In genomic region chr12:122003646-122004611, GRCh38 we compare ENCODE assay signal across 10 cellular contexts. TPM values are rescaled to one million over a fixed set of nuclear protein-coding genes. Genes with fewer than 3 reads are reported as not detected.
DNase-seq lines count a peak whose midpoint lies in the region; ATAC-seq, FAIRE-seq and TF ChIP-seq lines count a peak whose summit lies in the region.
"Had no signal": no experiment of that assay in that cellular context is flagged by ENCODE, and none has a peak within 500 bp of the region (broad histone marks: within the 10 kb centered on the region; RNA-seq: fewer than 3 reads in every experiment).

No MANE protein-coding gene starts in this region.

- RAD21 ChIA-PET in GM12878 (lab: Charles Lee; ENCODE audit: unreplicated experiment), result interaction anchor here (1.2 kb wide), 1 partner anchor 12 kb away, joined by 3 read pairs; no protein-coding TSS in a partner anchor

- H3K4me3 Mint-ChIP-seq in naive thymus-derived CD4-positive, alpha-beta T cell, result peak overlapping the region in 6 of 10 donors; percentile 13 to 75 (median 51)

- H3K9me3 Mint-ChIP-seq in naive thymus-derived CD4-positive, alpha-beta T cell, result peaks cover 0 to 7% (median 2%) of the 10 kb centered on the region in 11 donors

- ATAC-seq in HG02885 (IDR thresholded peaks at IDR 0.05; ENCODE audit: poor library complexity, unreplicated experiment), result peak; percentile 60
- peak; percentile 80 for ATAC-seq in GM12878
- ATAC-seq in naive thymus-derived CD4-positive, alpha-beta T cell, result peak; percentile 63
- no peak for ATAC-seq in left lobe of liver

- H2AFZ ChIP-seq in GM12878 (ENCODE audit: control insufficient read depth, low read depth, low read length), result no peak overlapping the region

- peaks cover 0 to 4% (median 3%) of the 10 kb centered on the region in 5 donors for H3K36me3 Mint-ChIP-seq in naive thymus-derived CD4-positive, alpha-beta T cell

- DNase-seq in EH (ENCODE audit: low read depth) (peak; percentile 76), GM12878 (ENCODE audit: low read depth, low spot score) (no peak), left lobe of liver (ENCODE audit: low spot score) (no peak), NCI-H187 treated with DMSO at 0.1 percent for 48 hours (lab: John Stamatoyannopoulos, UW) (no peak)
- DNase-seq in naive thymus-derived CD4-positive, alpha-beta T cell, result no peak
- DNase-seq in activated effector memory CD4-positive, alpha-beta T cell treated with Interleukin-2 at 50 U/mL for 16 hours, result no peak
- DNase-seq in activated T-cell treated with anti-CD3 and anti-CD28 coated beads, Interleukin-2, amount 50 U/mL, for 48 hours, result no peak
- DNase-seq: DMS153 had no signal

- FAIRE-seq in GM12878 (lab: Jason Lieb, UNC), result no peak

- in situ Hi-C loops in GM12878 (cut with MboI), result no loop called here

- H3K27me3 Mint-ChIP-seq in naive thymus-derived CD4-positive, alpha-beta T cell, result peaks cover 0 to 31% (median 8%) of the 10 kb centered on the region in 5 donors

- SMC1A ChIA-PET in GM12878 (lab: Charles Lee; ENCODE audit: uncharacterized antibody, unreplicated experiment), result interaction anchor here (0.9 to 4.3 kb wide), 5 partner anchors 12 to 57 kb away, joined by 3 to 20 read pairs (median 4); no protein-coding TSS in a partner anchor

- intact Hi-C loops in GM12878 (cut with micrococcal nuclease; ENCODE audit: unreplicated experiment), result no loop called here
- intact Hi-C loops in naive thymus-derived CD4-positive, alpha-beta T cell (cut with micrococcal nuclease), result no loop called here

- no peaks in the 10 kb centered on the region for H3K79me2 ChIP-seq in GM12878 (ENCODE audit: control insufficient read depth, insufficient read depth, low read length)

- H3K4me3 ChIP-seq in GM12878, result no peak overlapping the region
- H3K4me3 ChIP-seq in naive thymus-derived CD4-positive, alpha-beta T cell (ENCODE audit: low read length), result no peak overlapping the region

- CTCF ChIA-PET in GM12878 (lab: Yijun Ruan, JAX), result interaction anchor here (0.5 kb wide), 1 partner anchor 154 kb away, joined by 3 read pairs; no protein-coding TSS in a partner anchor
- CTCF ChIA-PET in naive thymus-derived CD4-positive, alpha-beta T cell (lab: Charles Lee), result interaction anchor here (0.7 kb wide), 1 partner anchor 509 kb away, joined by 3 read pairs; no protein-coding TSS in a partner anchor

- no peak overlapping the region for H3K9ac ChIP-seq in GM12878 (ENCODE audit: control insufficient read depth, insufficient read depth, low read length)

- H3K4me1 Mint-ChIP-seq in naive thymus-derived CD4-positive, alpha-beta T cell, result peaks cover 10 to 38% (median 15%) of the 10 kb centered on the region in 7 donors

- peak overlapping the region in 2 of 9 donors; percentile 54 to 86 for H3K27ac Mint-ChIP-seq in naive thymus-derived CD4-positive, alpha-beta T cell

- H3K4me1 ChIP-seq in GM12878 (ENCODE audit: control insufficient read depth, insufficient read depth, low read length), result peaks cover 33% of the 10 kb centered on the region
- peaks cover 21 to 28% of the 10 kb centered on the region in 2 donors for H3K4me1 ChIP-seq in naive thymus-derived CD4-positive, alpha-beta T cell (ENCODE audit: control insufficient read depth in 2 of 2, insufficient read depth in 2 of 2, low read length in 2 of 2)

- H3K9me3 ChIP-seq in GM12878 (replicated peaks; ENCODE audit: control insufficient read depth, insufficient read depth, low read length), result no peaks in the 10 kb centered on the region; the same call in 2 of the 3 replicates
- no peaks in the 10 kb centered on the region for H3K9me3 ChIP-seq in naive thymus-derived CD4-positive, alpha-beta T cell (ENCODE audit: control insufficient read depth in 2 of 3, low read length in 3 of 3)

- TF ChIP-seq CTCF in GM12878 (IDR thresholded peaks at IDR 0.05 in 2 of 3, conservative IDR thresholded peaks at IDR 0.05 in 1 of 3; ENCODE audit: control insufficient read depth in 2 of 3, extremely low read depth in 1 of 3, insufficient read depth in 1 of 3, low read depth in 3 of 3, low read length in 3 of 3), result no peak

- peaks cover 0 to 5% of the 10 kb centered on the region in 2 experiments; a peak in 2 of 4 replicates for H3K27me3 ChIP-seq in GM12878 (replicated peaks in 1 of 2; ENCODE audit: control insufficient read depth in 2 of 2, insufficient read depth in 2 of 2, low read length in 1 of 2)
- H3K27me3 ChIP-seq in naive thymus-derived CD4-positive, alpha-beta T cell (ENCODE audit: control insufficient read depth in 2 of 2, insufficient read depth in 2 of 2, low read length in 2 of 2), result no peaks in the 10 kb centered on the region

- no peak for TF ChIP-seq EP300 in GM12878 (IDR thresholded peaks at IDR 0.05; ENCODE audit: borderline replicate concordance in 1 of 2, control insufficient read depth in 1 of 2, low read depth in 2 of 2, low read length in 2 of 2)

- WGBS in GM12878 (ENCODE audit: insufficient coverage, insufficient replicate concordance, low lambda C conversion rate, missing lambda C conversion rate), result 46% methylated on average over 28 of the region's 28 CpGs

- H3K27ac ChIP-seq in GM12878 (ENCODE audit: control insufficient read depth, insufficient read depth), result no peak overlapping the region
- peak overlapping the region; percentile 40 for H3K27ac ChIP-seq in naive thymus-derived CD4-positive, alpha-beta T cell (ENCODE audit: low read depth, low read length)
- H3K27ac ChIP-seq: epithelial cell of prostate had no signal

- TF ChIP-seq RAD21 in GM12878 (IDR thresholded peaks at IDR 0.05; ENCODE audit: insufficient read depth, low read depth, low read length), result no peak

- H3K4me2 ChIP-seq in GM12878 (ENCODE audit: control insufficient read depth, insufficient read depth), result peak overlapping the region; percentile 7; the same call in 1 of the 2 replicates

- no peak; the same call in 1 of the 2 replicates for TF ChIP-seq POLR2A in GM12878 (IDR thresholded peaks at IDR 0.05; ENCODE audit: low read depth, low read length)

- no TSS peak for BruUV-seq in GM12878 (replicated peaks; lab: Mats Ljungman, UMichigan)

- POLR2A ChIA-PET in GM12878 (lab: Charles Lee), result no interaction called here
- POLR2A ChIA-PET in naive thymus-derived CD4-positive, alpha-beta T cell (lab: Charles Lee), result no interaction called here

- no peaks in the 10 kb centered on the region for H3K36me3 ChIP-seq in GM12878 (ENCODE audit: control insufficient read depth in 2 of 2, insufficient read depth in 2 of 2, low read length in 1 of 2)
- H3K36me3 ChIP-seq in naive thymus-derived CD4-positive, alpha-beta T cell (ENCODE audit: control insufficient read depth in 2 of 3, insufficient read depth in 3 of 3, low read length in 3 of 3), result no peaks in the 10 kb centered on the region

- no peaks in the 10 kb centered on the region for H4K20me1 ChIP-seq in GM12878 (ENCODE audit: control insufficient read depth, insufficient read depth)

TF ChIP-seq in GM12878, 131 proteins besides CTCF, POLR2A, EP300 and RAD21 (continues in another document):
- TF ChIP-seq TAF1 (IDR thresholded peaks at IDR 0.05; ENCODE audit: borderline replicate concordance, low read depth, low read length), result no peak
- TF ChIP-seq TCF3 (IDR thresholded peaks at IDR 0.05; ENCODE audit: borderline replicate concordance, insufficient read depth, low read depth, low read length), result peak; percentile 52; the same call in 1 of the 2 replicates
- no peak for TF ChIP-seq REST (IDR thresholded peaks at IDR 0.05; ENCODE audit: low read depth, low read length)
- TF ChIP-seq NFXL1 (IDR thresholded peaks at IDR 0.05; ENCODE audit: borderline replicate concordance), result no peak

RNA-seq across cellular contexts. Expression of gene BCL7A, which starts 17.8 kb away (rescaled TPM):
- 11.6 and 13.4 TPM in 2 replicates for total RNA-seq in GM12878 (2013; cell fraction: nucleolus; rRNA removed)
- total RNA-seq in GM12878 (2014; rRNA removed) (12.4 and 14.1 TPM in 2 replicates), GM12878 (2014; rRNA removed; fragmentation: Illumina TruSeq; extraction: Trizol) (8.8 and 9.6 TPM in 2 replicates), GM12878 (2021) (13.8 and 17.2 TPM in 2 replicates), left lobe of liver (5.2 TPM)
- 2.3 TPM for polyA plus RNA-seq in GM12878 (2011; ENCODE audit: low read depth)
- polyA plus RNA-seq in GM12878 (2011; rRNA removed) (1.3 TPM in 2 replicates), GM12878 (2014; fragmentation: Illumina TruSeq; extraction: Trizol) (9.4 and 11.8 TPM in 2 replicates), GM12878 (2014; fragmentation: Nextera tagmentation; extraction: Ambion mirVana) (under 1 TPM; 0.37 to 0.69 TPM), GM12878 (2014; rRNA removed) (13.7 and 14.6 TPM in 2 replicates), GM12878 (2016; fragmentation: Nextera tagmentation; extraction: Ambion mirVana) (10 to 100 TPM; 11.6 to 11.9 TPM)
- polyA plus RNA-seq in GM12878 (2011; cell fraction: cytosol; rRNA removed), result 1.9 and 2.0 TPM in 2 replicates
- polyA plus RNA-seq in GM12878 (2011; cell fraction: nucleus; rRNA removed), result 2.1 and 2.7 TPM in 2 replicates
- 5.7 and 6.4 TPM in 2 replicates for polyA plus RNA-seq in GM12878 (2012)
- polyA minus RNA-seq in GM12878 (2011; rRNA and poly(A)+ RNA removed), result 0.59 and 1.3 TPM in 2 replicates
- 0.40 and 1.1 TPM in 2 replicates for polyA minus RNA-seq in GM12878 (2011; cell fraction: cytosol; rRNA and poly(A)+ RNA removed)
- 0.60 and 0.67 TPM in 2 replicates for polyA minus RNA-seq in GM12878 (2011; cell fraction: nucleus; rRNA and poly(A)+ RNA removed)
- 1 to 10 TPM; 4.1 to 6.6 (median 5.4) TPM for total RNA-seq in naive thymus-derived CD4-positive, alpha-beta T cell
- polyA plus RNA-seq in naive thymus-derived CD4-positive, alpha-beta T cell, result 10 to 100 TPM in 1 of 2 donors, 1 to 10 TPM in 1; 4.0 to 11.9 TPM
